Comparison of ENCODE assay signal across 1 cellular context in genomic region chr7:39695852-39696586, GRCh38.
TF ChIP-seq lines count a peak whose summit lies in the region.

No MANE protein-coding gene starts in this region.

TF ChIP-seq in HepG2, 621 proteins besides CTCF, POLR2A, EP300 and RAD21 (continued from another document):
- TF ChIP-seq RNF219 (CRISPR knock-in tag; IDR thresholded peaks at IDR 0.05) (no peak), NR1H2 (CRISPR knock-in tag; IDR thresholded peaks at IDR 0.05; ENCODE audit: borderline replicate concordance, low read depth) (no peak), ZNF749 (CRISPR knock-in tag; IDR thresholded peaks at IDR 0.05; ENCODE audit: borderline replicate concordance) (no peak), ZNF629 (CRISPR knock-in tag; conservative IDR thresholded peaks at IDR 0.05) (peak; percentile 61), DMTF1 (CRISPR knock-in tag; IDR thresholded peaks at IDR 0.05) (no peak), HBP1 (CRISPR knock-in tag; IDR thresholded peaks at IDR 0.05; ENCODE audit: low read depth) (no peak), ZHX1 (CRISPR knock-in tag; IDR thresholded peaks at IDR 0.05; ENCODE audit: low read depth) (no peak), TBP (CRISPR knock-in tag; IDR thresholded peaks at IDR 0.05) (no peak)
